1 cellular context compared by ENCODE assay signal in the genomic region with DNA sequence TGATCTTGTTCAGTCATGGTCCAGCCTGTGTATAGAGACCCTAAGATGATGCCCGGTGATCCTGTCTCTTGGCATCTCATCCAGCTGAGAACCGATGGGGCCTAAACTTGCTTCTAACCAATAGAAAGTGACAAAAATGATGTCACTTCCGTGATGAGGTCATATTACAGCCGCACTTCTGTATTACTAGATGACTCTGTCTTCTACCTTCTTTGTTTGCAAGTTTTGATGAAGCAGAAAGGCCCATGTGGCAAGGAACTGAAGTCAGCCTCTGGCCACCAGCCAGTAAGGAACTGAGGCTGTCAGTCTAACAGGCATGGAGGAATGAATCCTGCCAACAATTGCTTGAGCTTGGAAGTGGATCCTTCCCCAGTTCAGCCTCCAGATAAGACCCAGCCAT.
TF ChIP-seq lines count a peak whose summit lies in the region.

No MANE protein-coding gene starts in this region.

TF ChIP-seq in HEK293, 187 proteins besides CTCF, POLR2A, EP300 and RAD21 (continued from another document):
- TF ChIP-seq, protein P1, sequence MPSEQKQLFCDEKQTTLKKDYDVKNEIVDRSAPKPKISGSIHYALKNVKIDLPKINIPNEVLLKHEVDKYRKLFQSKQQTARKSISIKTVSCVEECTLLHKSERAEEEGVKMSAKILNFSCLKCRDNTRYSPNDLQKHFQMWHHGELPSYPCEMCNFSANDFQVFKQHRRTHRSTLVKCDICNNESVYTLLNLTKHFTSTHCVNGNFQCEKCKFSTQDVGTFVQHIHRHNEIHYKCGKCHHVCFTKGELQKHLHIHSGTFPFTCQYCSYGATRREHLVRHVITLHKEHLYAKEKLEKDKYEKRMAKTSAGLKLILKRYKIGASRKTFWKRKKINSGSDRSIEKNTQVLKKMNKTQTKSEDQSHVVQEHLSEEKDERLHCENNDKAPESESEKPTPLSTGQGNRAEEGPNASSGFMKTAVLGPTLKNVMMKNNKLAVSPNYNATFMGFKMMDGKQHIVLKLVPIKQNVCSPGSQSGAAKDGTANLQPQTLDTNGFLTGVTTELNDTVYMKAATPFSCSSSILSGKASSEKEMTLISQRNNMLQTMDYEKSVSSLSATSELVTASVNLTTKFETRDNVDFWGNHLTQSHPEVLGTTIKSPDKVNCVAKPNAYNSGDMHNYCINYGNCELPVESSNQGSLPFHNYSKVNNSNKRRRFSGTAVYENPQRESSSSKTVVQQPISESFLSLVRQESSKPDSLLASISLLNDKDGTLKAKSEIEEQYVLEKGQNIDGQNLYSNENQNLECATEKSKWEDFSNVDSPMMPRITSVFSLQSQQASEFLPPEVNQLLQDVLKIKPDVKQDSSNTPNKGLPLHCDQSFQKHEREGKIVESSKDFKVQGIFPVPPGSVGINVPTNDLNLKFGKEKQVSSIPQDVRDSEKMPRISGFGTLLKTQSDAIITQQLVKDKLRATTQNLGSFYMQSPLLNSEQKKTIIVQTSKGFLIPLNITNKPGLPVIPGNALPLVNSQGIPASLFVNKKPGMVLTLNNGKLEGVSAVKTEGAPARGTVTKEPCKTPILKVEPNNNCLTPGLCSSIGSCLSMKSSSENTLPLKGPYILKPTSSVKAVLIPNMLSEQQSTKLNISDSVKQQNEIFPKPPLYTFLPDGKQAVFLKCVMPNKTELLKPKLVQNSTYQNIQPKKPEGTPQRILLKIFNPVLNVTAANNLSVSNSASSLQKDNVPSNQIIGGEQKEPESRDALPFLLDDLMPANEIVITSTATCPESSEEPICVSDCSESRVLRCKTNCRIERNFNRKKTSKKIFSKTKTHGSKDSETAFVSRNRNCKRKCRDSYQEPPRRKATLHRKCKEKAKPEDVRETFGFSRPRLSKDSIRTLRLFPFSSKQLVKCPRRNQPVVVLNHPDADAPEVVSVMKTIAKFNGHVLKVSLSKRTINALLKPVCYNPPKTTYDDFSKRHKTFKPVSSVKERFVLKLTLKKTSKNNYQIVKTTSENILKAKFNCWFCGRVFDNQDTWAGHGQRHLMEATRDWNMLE (tag by site-specific recombination; conservative IDR thresholded peaks at IDR 0.05; ENCODE audit: low read depth), result peak; percentile 59
- TF ChIP-seq SP2 (tag by site-specific recombination; IDR thresholded peaks at IDR 0.05), result 0 out of 2 replicates have a peak, but pooled peaks have one; percentile 24
- TF ChIP-seq, protein P2, sequence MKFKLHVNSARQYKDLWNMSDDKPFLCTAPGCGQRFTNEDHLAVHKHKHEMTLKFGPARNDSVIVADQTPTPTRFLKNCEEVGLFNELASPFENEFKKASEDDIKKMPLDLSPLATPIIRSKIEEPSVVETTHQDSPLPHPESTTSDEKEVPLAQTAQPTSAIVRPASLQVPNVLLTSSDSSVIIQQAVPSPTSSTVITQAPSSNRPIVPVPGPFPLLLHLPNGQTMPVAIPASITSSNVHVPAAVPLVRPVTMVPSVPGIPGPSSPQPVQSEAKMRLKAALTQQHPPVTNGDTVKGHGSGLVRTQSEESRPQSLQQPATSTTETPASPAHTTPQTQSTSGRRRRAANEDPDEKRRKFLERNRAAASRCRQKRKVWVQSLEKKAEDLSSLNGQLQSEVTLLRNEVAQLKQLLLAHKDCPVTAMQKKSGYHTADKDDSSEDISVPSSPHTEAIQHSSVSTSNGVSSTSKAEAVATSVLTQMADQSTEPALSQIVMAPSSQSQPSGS (tag by site-specific recombination; IDR thresholded peaks at IDR 0.05; ENCODE audit: low read depth), result peak; percentile 94
- TF ChIP-seq, protein P3, sequence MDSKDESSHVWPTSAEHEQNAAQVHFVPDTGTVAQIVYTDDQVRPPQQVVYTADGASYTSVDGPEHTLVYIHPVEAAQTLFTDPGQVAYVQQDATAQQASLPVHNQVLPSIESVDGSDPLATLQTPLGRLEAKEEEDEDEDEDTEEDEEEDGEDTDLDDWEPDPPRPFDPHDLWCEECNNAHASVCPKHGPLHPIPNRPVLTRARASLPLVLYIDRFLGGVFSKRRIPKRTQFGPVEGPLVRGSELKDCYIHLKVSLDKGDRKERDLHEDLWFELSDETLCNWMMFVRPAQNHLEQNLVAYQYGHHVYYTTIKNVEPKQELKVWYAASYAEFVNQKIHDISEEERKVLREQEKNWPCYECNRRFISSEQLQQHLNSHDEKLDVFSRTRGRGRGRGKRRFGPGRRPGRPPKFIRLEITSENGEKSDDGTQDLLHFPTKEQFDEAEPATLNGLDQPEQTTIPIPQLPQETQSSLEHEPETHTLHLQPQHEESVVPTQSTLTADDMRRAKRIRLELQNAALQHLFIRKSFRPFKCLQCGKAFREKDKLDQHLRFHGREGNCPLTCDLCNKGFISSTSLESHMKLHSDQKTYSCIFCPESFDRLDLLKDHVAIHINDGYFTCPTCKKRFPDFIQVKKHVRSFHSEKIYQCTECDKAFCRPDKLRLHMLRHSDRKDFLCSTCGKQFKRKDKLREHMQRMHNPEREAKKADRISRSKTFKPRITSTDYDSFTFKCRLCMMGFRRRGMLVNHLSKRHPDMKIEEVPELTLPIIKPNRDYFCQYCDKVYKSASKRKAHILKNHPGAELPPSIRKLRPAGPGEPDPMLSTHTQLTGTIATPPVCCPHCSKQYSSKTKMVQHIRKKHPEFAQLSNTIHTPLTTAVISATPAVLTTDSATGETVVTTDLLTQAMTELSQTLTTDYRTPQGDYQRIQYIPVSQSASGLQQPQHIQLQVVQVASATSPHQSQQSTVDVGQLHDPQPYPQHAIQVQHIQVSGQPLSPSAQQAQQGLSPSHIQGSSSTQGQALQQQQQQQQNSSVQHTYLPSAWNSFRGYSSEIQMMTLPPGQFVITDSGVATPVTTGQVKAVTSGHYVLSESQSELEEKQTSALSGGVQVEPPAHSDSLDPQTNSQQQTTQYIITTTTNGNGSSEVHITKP (tag by site-specific recombination; IDR thresholded peaks at IDR 0.05), result 0 out of 2 replicates have a peak, but pooled peaks have one; percentile 15
- TF ChIP-seq ZNF629 (tag by site-specific recombination; IDR thresholded peaks at IDR 0.05), result peak; percentile 76
- no peak for TF ChIP-seq ZNF76 (tag by site-specific recombination; IDR thresholded peaks at IDR 0.05; ENCODE audit: borderline replicate concordance, low read depth)
- no peak for TF ChIP-seq ZEB2 (tag by site-specific recombination; IDR thresholded peaks at IDR 0.05)
- peak; percentile 55 for TF ChIP-seq ZBTB17 (tag by site-specific recombination; IDR thresholded peaks at IDR 0.05)
- peak; percentile 50 for TF ChIP-seq ZNF335 (tag by site-specific recombination; conservative IDR thresholded peaks at IDR 0.05)
- TF ChIP-seq SETDB1 (IDR thresholded peaks at IDR 0.05; ENCODE audit: insufficient read length, low read length), result peak; percentile 24
- TF ChIP-seq, protein P4, sequence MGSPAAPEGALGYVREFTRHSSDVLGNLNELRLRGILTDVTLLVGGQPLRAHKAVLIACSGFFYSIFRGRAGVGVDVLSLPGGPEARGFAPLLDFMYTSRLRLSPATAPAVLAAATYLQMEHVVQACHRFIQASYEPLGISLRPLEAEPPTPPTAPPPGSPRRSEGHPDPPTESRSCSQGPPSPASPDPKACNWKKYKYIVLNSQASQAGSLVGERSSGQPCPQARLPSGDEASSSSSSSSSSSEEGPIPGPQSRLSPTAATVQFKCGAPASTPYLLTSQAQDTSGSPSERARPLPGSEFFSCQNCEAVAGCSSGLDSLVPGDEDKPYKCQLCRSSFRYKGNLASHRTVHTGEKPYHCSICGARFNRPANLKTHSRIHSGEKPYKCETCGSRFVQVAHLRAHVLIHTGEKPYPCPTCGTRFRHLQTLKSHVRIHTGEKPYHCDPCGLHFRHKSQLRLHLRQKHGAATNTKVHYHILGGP (tag by site-specific recombination; IDR thresholded peaks at IDR 0.05), result peak; percentile 36; the same call in 1 of the 2 replicates
- 0 out of 2 replicates have a peak, but pooled peaks have one; percentile 10 for TF ChIP-seq SP3 (tag by site-specific recombination; IDR thresholded peaks at IDR 0.05)
- peak; percentile 84 for TF ChIP-seq ZBTB21 (tag by site-specific recombination; IDR thresholded peaks at IDR 0.05)
- no peak for TF ChIP-seq GLI4 (tag by site-specific recombination; IDR thresholded peaks at IDR 0.05)
- TF ChIP-seq, protein P5, sequence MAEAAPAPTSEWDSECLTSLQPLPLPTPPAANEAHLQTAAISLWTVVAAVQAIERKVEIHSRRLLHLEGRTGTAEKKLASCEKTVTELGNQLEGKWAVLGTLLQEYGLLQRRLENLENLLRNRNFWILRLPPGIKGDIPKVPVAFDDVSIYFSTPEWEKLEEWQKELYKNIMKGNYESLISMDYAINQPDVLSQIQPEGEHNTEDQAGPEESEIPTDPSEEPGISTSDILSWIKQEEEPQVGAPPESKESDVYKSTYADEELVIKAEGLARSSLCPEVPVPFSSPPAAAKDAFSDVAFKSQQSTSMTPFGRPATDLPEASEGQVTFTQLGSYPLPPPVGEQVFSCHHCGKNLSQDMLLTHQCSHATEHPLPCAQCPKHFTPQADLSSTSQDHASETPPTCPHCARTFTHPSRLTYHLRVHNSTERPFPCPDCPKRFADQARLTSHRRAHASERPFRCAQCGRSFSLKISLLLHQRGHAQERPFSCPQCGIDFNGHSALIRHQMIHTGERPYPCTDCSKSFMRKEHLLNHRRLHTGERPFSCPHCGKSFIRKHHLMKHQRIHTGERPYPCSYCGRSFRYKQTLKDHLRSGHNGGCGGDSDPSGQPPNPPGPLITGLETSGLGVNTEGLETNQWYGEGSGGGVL (tag by site-specific recombination; IDR thresholded peaks at IDR 0.05), result no peak
TF ChIP-seq in HEK293: peak in this region for 13.
